In the genomic region with DNA sequence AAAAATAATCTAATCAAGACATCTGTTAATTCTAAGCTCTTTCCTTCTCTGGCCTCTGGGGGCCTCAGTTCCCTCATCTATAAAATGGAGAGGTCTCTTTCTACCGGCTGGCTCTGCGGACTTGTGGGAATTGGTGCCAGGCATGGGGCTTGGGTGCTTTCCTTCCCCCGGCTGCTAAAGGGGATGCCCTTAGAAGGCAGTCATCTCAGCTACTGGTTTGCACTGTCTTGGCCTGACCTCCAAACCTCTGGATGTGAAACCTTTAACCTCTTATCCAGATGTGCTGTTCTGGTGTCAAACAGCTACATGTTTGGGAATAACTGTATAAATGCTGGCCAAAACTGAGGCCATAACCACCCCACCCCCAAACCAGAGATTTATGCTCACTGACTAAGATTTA, we compare ENCODE assay signal across 1 cellular context.
TF ChIP-seq lines count a peak whose summit lies in the region.

No MANE protein-coding gene starts in this region.

TF ChIP-seq in HCT116, 20 proteins besides CTCF, POLR2A, EP300 and RAD21 (continued from another document):
- TF ChIP-seq, protein P1, sequence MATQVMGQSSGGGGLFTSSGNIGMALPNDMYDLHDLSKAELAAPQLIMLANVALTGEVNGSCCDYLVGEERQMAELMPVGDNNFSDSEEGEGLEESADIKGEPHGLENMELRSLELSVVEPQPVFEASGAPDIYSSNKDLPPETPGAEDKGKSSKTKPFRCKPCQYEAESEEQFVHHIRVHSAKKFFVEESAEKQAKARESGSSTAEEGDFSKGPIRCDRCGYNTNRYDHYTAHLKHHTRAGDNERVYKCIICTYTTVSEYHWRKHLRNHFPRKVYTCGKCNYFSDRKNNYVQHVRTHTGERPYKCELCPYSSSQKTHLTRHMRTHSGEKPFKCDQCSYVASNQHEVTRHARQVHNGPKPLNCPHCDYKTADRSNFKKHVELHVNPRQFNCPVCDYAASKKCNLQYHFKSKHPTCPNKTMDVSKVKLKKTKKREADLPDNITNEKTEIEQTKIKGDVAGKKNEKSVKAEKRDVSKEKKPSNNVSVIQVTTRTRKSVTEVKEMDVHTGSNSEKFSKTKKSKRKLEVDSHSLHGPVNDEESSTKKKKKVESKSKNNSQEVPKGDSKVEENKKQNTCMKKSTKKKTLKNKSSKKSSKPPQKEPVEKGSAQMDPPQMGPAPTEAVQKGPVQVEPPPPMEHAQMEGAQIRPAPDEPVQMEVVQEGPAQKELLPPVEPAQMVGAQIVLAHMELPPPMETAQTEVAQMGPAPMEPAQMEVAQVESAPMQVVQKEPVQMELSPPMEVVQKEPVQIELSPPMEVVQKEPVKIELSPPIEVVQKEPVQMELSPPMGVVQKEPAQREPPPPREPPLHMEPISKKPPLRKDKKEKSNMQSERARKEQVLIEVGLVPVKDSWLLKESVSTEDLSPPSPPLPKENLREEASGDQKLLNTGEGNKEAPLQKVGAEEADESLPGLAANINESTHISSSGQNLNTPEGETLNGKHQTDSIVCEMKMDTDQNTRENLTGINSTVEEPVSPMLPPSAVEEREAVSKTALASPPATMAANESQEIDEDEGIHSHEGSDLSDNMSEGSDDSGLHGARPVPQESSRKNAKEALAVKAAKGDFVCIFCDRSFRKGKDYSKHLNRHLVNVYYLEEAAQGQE (IDR thresholded peaks at IDR 0.05; ENCODE audit: low read depth) = no peak
- TF ChIP-seq EZH2phosphoT487 (IDR thresholded peaks at IDR 0.05; ENCODE audit: borderline replicate concordance) = no peak
TF ChIP-seq in HCT116: peak in this region for 0.
